Comparison of ENCODE assay signal across 17 cellular contexts in genomic region chr1:230328342-230329015, GRCh38.
DNase-seq lines count a peak whose midpoint lies in the region; ATAC-seq and TF ChIP-seq lines count a peak whose summit lies in the region.
"Had no signal": no experiment of that assay in that cellular context is flagged by ENCODE, and none has a peak within 500 bp of the region (broad histone marks: within the 10 kb centered on the region; RNA-seq: fewer than 3 reads in every experiment).

No MANE protein-coding gene starts in this region.

- BruUV-seq in Panc1 (replicated peaks; lab: Mats Ljungman, UMichigan), result no TSS peak

- H3K27ac ChIP-seq in Panc1 (ENCODE audit: low read length), result no peak overlapping the region
- H3K27ac ChIP-seq: HL-60, thoracic aorta had no signal

- CTCF ChIA-PET in Panc1 (lab: Charles Lee), result no interaction called here

- no peaks in the 10 kb centered on the region for H3K4me1 ChIP-seq in Panc1 (ENCODE audit: control insufficient read depth, insufficient read depth, low read length)

- H3K27me3 ChIP-seq in H7 (ENCODE audit: control insufficient read depth, insufficient read depth, low read length), result no peaks in the 10 kb centered on the region
- no peaks in the 10 kb centered on the region for H3K27me3 ChIP-seq in Panc1 (ENCODE audit: control insufficient read depth, insufficient read depth, low read length)

- H3K36me3 ChIP-seq in H7 (replicated peaks; ENCODE audit: control insufficient read depth, insufficient read depth, low read length) (no peaks in the 10 kb centered on the region; the same call in none of the 2 replicates), Panc1 (ENCODE audit: control insufficient read depth, insufficient read depth, low read length) (no peaks in the 10 kb centered on the region)
- H3K36me3 ChIP-seq: thoracic aorta had no signal

- POLR2A ChIA-PET in Panc1 (lab: Charles Lee), result no interaction called here

- H3K4me3 ChIP-seq in H7 (ENCODE audit: insufficient read depth, low read depth, low read length) (no peak overlapping the region), Panc1 (ENCODE audit: low read depth in 2 of 2, low read length in 2 of 2) (no peak overlapping the region)
- H3K4me3 ChIP-seq: mucosa of descending colon, thoracic aorta had no signal

- DNase-seq in Caki2 (ENCODE audit: low read depth), result peak; percentile 78
- peak; percentile 7 for DNase-seq in H7
- DNase-seq in Panc1 (ENCODE audit: low read depth, low spot score), result no peak
- DNase-seq in NCI-H526 (lab: John Stamatoyannopoulos, UW), result no peak
- no peak for DNase-seq in amniotic stem cell (lab: John Stamatoyannopoulos, UW)
- DNase-seq in stimulated activated CD4-positive, alpha-beta T cell treated with anti-CD3 and anti-CD28 coated beads, Interleukin-2, amount 100 ng/mL, for 24 hours, result no peak
- DNase-seq: activated T-cell treated with anti-CD3 and anti-CD28 coated beads, Interleukin-2, amount 50 U/mL, for 4 hours; Calu3; effector memory CD8-positive, alpha-beta T cell; mucosa of descending colon; NCI-H1436; NK-92 treated with Interleukin-12 subunit alpha and Interleukin-12 subunit beta, amount 100 ng/mL, for 24 hours; SHP77 treated with DMSO at 0.1 percent for 48 hours had no signal

- intact Hi-C loops in Panc1 (cut with micrococcal nuclease; ENCODE audit: unreplicated experiment), result no loop called here

- no peak for TF ChIP-seq CTCF in Panc1 (IDR thresholded peaks at IDR 0.05)

- no peaks in the 10 kb centered on the region for H3K9me3 ChIP-seq in Panc1 (ENCODE audit: control insufficient read depth, insufficient read depth, low read depth, low read length)
- H3K9me3 ChIP-seq: mucosa of descending colon, thoracic aorta had no signal

- ATAC-seq in Panc1 (0 out of 2 replicates have a peak, but pooled peaks have one; percentile 37), esophagus mucosa (peak; percentile 71), GM18861 (IDR thresholded peaks at IDR 0.05; ENCODE audit: unreplicated experiment) (no peak)
- ATAC-seq: effector memory CD8-positive, alpha-beta T cell; mucosa of descending colon had no signal

- in situ Hi-C loops in Caki2 (cut with HindIII; ENCODE audit: low pct_unique_long_range_greater_than_20kb, low sequenced_read_pairs), result no loop called here
- in situ Hi-C loops in Panc1 (cut with HindIII; ENCODE audit: low pct_unique_long_range_greater_than_20kb, low sequenced_read_pairs), result no loop called here

Comparison
In these comparisons a context has a peak if more than half of its experiments do, and no peak if none do; other contexts are left out.
1. DNase-seq: peak in Caki2 (single experiment) and H7 (single experiment); none in Panc1 (single experiment), NCI-H526 (0 of 2), amniotic stem cell (single experiment) and stimulated activated CD4-positive, alpha-beta T cell treated with anti-CD3 and anti-CD28 coated beads, Interleukin-2, amount 100 ng/mL, for 24 hours (0 of 2).